Comparison of ENCODE assay signal across 10 cellular contexts in the genomic region with DNA sequence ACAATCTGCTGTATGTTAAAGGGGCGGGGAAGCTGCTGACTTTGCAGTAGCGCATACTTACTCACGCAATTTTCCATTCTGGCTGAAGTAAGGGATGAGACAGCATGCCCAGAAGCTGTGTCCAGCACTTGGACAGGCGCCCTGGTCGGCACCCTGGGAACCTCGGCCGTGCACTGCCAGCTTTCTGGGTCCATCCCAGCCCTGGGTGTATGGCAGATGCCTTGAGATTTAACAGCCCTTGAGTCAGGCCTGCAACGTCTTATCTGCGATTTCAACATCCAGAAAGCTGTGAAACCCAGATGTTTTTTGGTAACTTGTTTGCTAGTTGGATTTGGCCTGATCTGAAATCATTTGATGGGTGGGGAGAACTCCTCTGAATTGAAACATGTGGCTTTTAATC. TPM values are rescaled to one million over a fixed set of nuclear protein-coding genes. Genes with fewer than 3 reads are reported as not detected.
A peak's percentile ranks its signal among the peaks of the same experiment; 100 is the strongest.
DNase-seq lines count a peak whose midpoint lies in the region; ATAC-seq, FAIRE-seq and TF ChIP-seq lines count a peak whose summit lies in the region.
"Had no signal": no experiment of that assay in that cellular context is flagged by ENCODE, and none has a peak within 500 bp of the region (broad histone marks: within the 10 kb centered on the region; RNA-seq: fewer than 3 reads in every experiment).

No MANE protein-coding gene starts in this region.

- H4K12ac ChIP-seq in trophoblast cell (ENCODE audit: low read depth, low read length) = no peak overlapping the region

- H2BK12ac ChIP-seq in trophoblast cell (ENCODE audit: low read length) = no peak overlapping the region

- H3K27me3 Mint-ChIP-seq in activated CD4-positive, alpha-beta T cell treated with anti-CD3 and anti-CD28 coated beads for 36 hours = peaks cover 22% of the 10 kb centered on the region

- peaks cover 7% of the 10 kb centered on the region; the same call in 1 of the 2 replicates for H4K20me1 ChIP-seq in SK-N-SH (ENCODE audit: insufficient read depth)

- H3K4me1 ChIP-seq in SK-N-SH (ENCODE audit: control insufficient read depth in 1 of 2, insufficient read depth in 2 of 2, low read depth in 1 of 2, low read length in 1 of 2) = peaks cover 0 to 25% of the 10 kb centered on the region in 2 experiments; a peak in 2 of 4 replicates
- H3K4me1 ChIP-seq in trophoblast cell (ENCODE audit: control insufficient read depth in 1 of 2, insufficient read depth in 2 of 2, low read length in 2 of 2) = peaks cover 10% of the 10 kb centered on the region in 2 experiments

- H3K4me3 ChIP-seq in SK-N-SH (ENCODE audit: low read depth in 2 of 2, low read length in 1 of 2) (no peak overlapping the region), trophoblast cell (ENCODE audit: low read depth, low read length) (no peak overlapping the region)

- no peak overlapping the region for H3K4ac ChIP-seq in trophoblast cell (ENCODE audit: low read depth, low read length)

- H3K9me3 Mint-ChIP-seq in activated CD4-positive, alpha-beta T cell treated with anti-CD3 and anti-CD28 coated beads for 36 hours (ENCODE audit: low read depth) = no peaks in the 10 kb centered on the region
- H3K9me3 Mint-ChIP-seq: activated T-cell treated with anti-CD3 and anti-CD28 coated beads, Interleukin-2, amount 50 U/mL, for 24 hours had no signal

- H3K9ac ChIP-seq in SK-N-SH (no peak overlapping the region), trophoblast cell (ENCODE audit: low read length) (no peak overlapping the region)

- DNase-seq in AG08396 (ENCODE audit: low spot score) (peak; percentile 66), SK-N-SH (peak; percentile 77), head of caudate nucleus (peak in 26 of 42 donors; percentile 38 to 75 (median 53)), trophoblast cell (peak; percentile 3 to 52), GM19239 (ENCODE audit: insufficient read length, low spot score) (no peak), ecto neural progenitor cell (ENCODE audit: low spot score) (no peak), HEK293T (ENCODE audit: extremely low spot score) (no peak)
- no peak for DNase-seq in activated CD4-positive, alpha-beta T cell treated with anti-CD3 and anti-CD28 coated beads for 36 hours
- DNase-seq: activated T-cell treated with anti-CD3 and anti-CD28 coated beads, Interleukin-2, amount 50 U/mL, for 24 hours; KBM-7 had no signal

- peak overlapping the region; percentile 14 for H3K14ac ChIP-seq in trophoblast cell (ENCODE audit: low read length)

- no peak for FAIRE-seq in GM19239 (lab: Jason Lieb, UNC)

- peak in 1 of 2 experiments; percentile 63; a peak in 1 of 4 replicates for TF ChIP-seq EP300 in SK-N-SH (IDR thresholded peaks at IDR 0.05; ENCODE audit: borderline replicate concordance in 1 of 2, low read depth in 1 of 2, low read length in 1 of 2)

- H3K4me2 ChIP-seq in SK-N-SH = no peak overlapping the region
- no peak overlapping the region for H3K4me2 ChIP-seq in trophoblast cell (ENCODE audit: low read length)

- H3K27ac ChIP-seq in SK-N-SH (ENCODE audit: low read depth in 2 of 2, low read length in 1 of 2) = peak overlapping the region in 1 of 2 experiments; percentile 77; a peak in 2 of 4 replicates
- peak overlapping the region; percentile 79 for H3K27ac ChIP-seq in trophoblast cell (ENCODE audit: low read depth, low read length)

- H3K9me3 ChIP-seq in SK-N-SH (no peaks in the 10 kb centered on the region), trophoblast cell (ENCODE audit: insufficient read depth, low read depth, low read length) (no peaks in the 10 kb centered on the region)

- H3K79me2 ChIP-seq in SK-N-SH (ENCODE audit: insufficient read depth) (no peaks in the 10 kb centered on the region), trophoblast cell (ENCODE audit: control insufficient read depth, insufficient read depth, low read length, poor library complexity) (no peaks in the 10 kb centered on the region)

- peaks cover 2% of the 10 kb centered on the region for H3K79me1 ChIP-seq in trophoblast cell (ENCODE audit: low read length)

- CTCF ChIA-PET in SK-N-SH (lab: Yijun Ruan, JAX) = interaction anchor here (1.1 kb wide), 2 partner anchors 79 to 121 kb away, joined by 3 to 4 read pairs; no protein-coding TSS in a partner anchor
- CTCF ChIA-PET in HEK293T (lab: Yijun Ruan, JAX) = no interaction called here
- CTCF ChIA-PET in activated CD4-positive, alpha-beta T cell treated with anti-CD3 and anti-CD28 coated beads for 36 hours (lab: Charles Lee) = interaction anchor here (1.3 kb wide), 1 partner anchor 13 kb away, joined by 3 read pairs; no protein-coding TSS in a partner anchor

- WGBS in SK-N-SH (ENCODE audit: low lambda C conversion rate) = 67% methylated on average over 9 of the region's 9 CpGs
- WGBS in trophoblast cell (ENCODE audit: extremely low coverage, insufficient coverage, insufficient read length) = no CpG with 5 or more reads among the region's 9 CpGs

- H3K18ac ChIP-seq in trophoblast cell (ENCODE audit: low read length) = peak overlapping the region; percentile 37

- H2BK5ac ChIP-seq in trophoblast cell (ENCODE audit: low read depth, low read length, poor library complexity) = peak overlapping the region; percentile 31

- no peak overlapping the region for H3K4me3 Mint-ChIP-seq in activated CD4-positive, alpha-beta T cell treated with anti-CD3 and anti-CD28 coated beads for 36 hours
- H3K4me3 Mint-ChIP-seq: activated T-cell treated with anti-CD3 and anti-CD28 coated beads, Interleukin-2, amount 50 U/mL, for 24 hours had no signal

- POLR2A ChIA-PET in SK-N-SH (lab: Yijun Ruan, JAX) = interaction anchor here (1.0 kb wide), 1 partner anchor 125 kb away, joined by 3 read pairs; a partner anchor contains a TSS
- POLR2A ChIA-PET in HEK293T (lab: Yijun Ruan, JAX) = interaction anchor here (1.0 kb wide), 1 partner anchor 11 kb away, joined by 3 read pairs; no protein-coding TSS in a partner anchor
- POLR2A ChIA-PET in activated CD4-positive, alpha-beta T cell treated with anti-CD3 and anti-CD28 coated beads for 36 hours (lab: Charles Lee) = no interaction called here

- peak overlapping the region; percentile 41 for H2BK120ac ChIP-seq in trophoblast cell (ENCODE audit: insufficient read depth, low read length, poor library complexity)

- H3F3A ChIP-seq in SK-N-SH (replicated peaks; ENCODE audit: insufficient read depth) = no peaks in the 10 kb centered on the region

- no peaks in the 10 kb centered on the region for H3K9me2 ChIP-seq in SK-N-SH

- TF ChIP-seq RAD21 in SK-N-SH (IDR thresholded peaks at IDR 0.05; ENCODE audit: low read length) = no peak

- H3K27ac Mint-ChIP-seq in activated CD4-positive, alpha-beta T cell treated with anti-CD3 and anti-CD28 coated beads for 36 hours = no peak overlapping the region
- H3K27ac Mint-ChIP-seq: activated T-cell treated with anti-CD3 and anti-CD28 coated beads, Interleukin-2, amount 50 U/mL, for 24 hours had no signal

- no peak overlapping the region for H3K23ac ChIP-seq in trophoblast cell (ENCODE audit: low read length)

- H4K91ac ChIP-seq in trophoblast cell (ENCODE audit: low read depth, low read length) = peak overlapping the region; percentile 39

- H3K36me3 Mint-ChIP-seq in activated CD4-positive, alpha-beta T cell treated with anti-CD3 and anti-CD28 coated beads for 36 hours (ENCODE audit: low read depth) = no peaks in the 10 kb centered on the region

- H3K27me3 ChIP-seq in SK-N-SH (ENCODE audit: insufficient read depth) = no peaks in the 10 kb centered on the region
- no peaks in the 10 kb centered on the region for H3K27me3 ChIP-seq in trophoblast cell (ENCODE audit: insufficient read depth, low read length)

- intact Hi-C loops in head of caudate nucleus (cut with DNase I) = no loop called here
- intact Hi-C loops in activated CD4-positive, alpha-beta T cell treated with anti-CD3 and anti-CD28 coated beads for 36 hours (cut with DNase I, micrococcal nuclease) = no loop called here

- no peak overlapping the region for H2AK5ac ChIP-seq in trophoblast cell (ENCODE audit: low read length)

- H3K4me1 Mint-ChIP-seq in activated CD4-positive, alpha-beta T cell treated with anti-CD3 and anti-CD28 coated beads for 36 hours = no peaks in the 10 kb centered on the region

- ATAC-seq in activated CD4-positive, alpha-beta T cell treated with anti-CD3 and anti-CD28 coated beads for 36 hours = no peak

- no peak overlapping the region for H2AFZ ChIP-seq in SK-N-SH (ENCODE audit: low read depth)
- peak overlapping the region; percentile 46 for H2AFZ ChIP-seq in trophoblast cell (ENCODE audit: insufficient read depth, low read length, poor library complexity)

- H4K8ac ChIP-seq in trophoblast cell (ENCODE audit: low read depth, low read length) = peak overlapping the region; percentile 57

- H3K36me3 ChIP-seq in SK-N-SH (replicated peaks in 1 of 2; ENCODE audit: control insufficient read depth in 1 of 2, insufficient read depth in 2 of 2, low read length in 1 of 2) = no peaks in the 10 kb centered on the region
- no peaks in the 10 kb centered on the region for H3K36me3 ChIP-seq in trophoblast cell (ENCODE audit: control insufficient read depth in 1 of 2, insufficient read depth in 2 of 2, low read length in 2 of 2)

- no peak for TF ChIP-seq CTCF in SK-N-SH (IDR thresholded peaks at IDR 0.05)

TF ChIP-seq in SK-N-SH, 30 proteins besides CTCF, POLR2A, EP300 and RAD21 (continues in another document):
- TF ChIP-seq GATA2 (CRISPR knock-in tag; IDR thresholded peaks at IDR 0.05) (peak; percentile 75), FOXJ3 (CRISPR knock-in tag; IDR thresholded peaks at IDR 0.05) (peak; percentile 34; the same call in 1 of the 2 replicates), RCOR1 (IDR thresholded peaks at IDR 0.05; ENCODE audit: low read length) (peak; percentile 65; the same call in 1 of the 2 replicates), TEAD4 (IDR thresholded peaks at IDR 0.05; ENCODE audit: borderline replicate concordance, insufficient read depth) (no peak)
- TF ChIP-seq, protein P1, sequence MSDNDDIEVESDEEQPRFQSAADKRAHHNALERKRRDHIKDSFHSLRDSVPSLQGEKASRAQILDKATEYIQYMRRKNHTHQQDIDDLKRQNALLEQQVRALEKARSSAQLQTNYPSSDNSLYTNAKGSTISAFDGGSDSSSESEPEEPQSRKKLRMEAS (IDR thresholded peaks at IDR 0.05; ENCODE audit: low read depth) = no peak

TF ChIP-seq in HEK293T, 16 proteins besides CTCF, POLR2A, EP300 and RAD21:
- TF ChIP-seq ZNF384 (IDR thresholded peaks at IDR 0.05) (no peak), FOXM1 (IDR thresholded peaks at IDR 0.05; ENCODE audit: borderline replicate concordance) (no peak), FOXA1 (IDR thresholded peaks at IDR 0.05) (no peak), BHLHE40 (IDR thresholded peaks at IDR 0.05; ENCODE audit: borderline replicate concordance) (no peak), HDGF (IDR thresholded peaks at IDR 0.05; ENCODE audit: borderline replicate concordance) (no peak), NFRKB (IDR thresholded peaks at IDR 0.05) (no peak), ELF4 (IDR thresholded peaks at IDR 0.05) (no peak), ARNT (IDR thresholded peaks at IDR 0.05) (no peak), SUZ12 (IDR thresholded peaks at IDR 0.05) (no peak)

RNA-seq across cellular contexts. Expression of a gene that starts 16.2 kb away (rescaled TPM):
- 4.4 and 6.3 TPM in 2 replicates for polyA plus RNA-seq in SK-N-SH (2012; rRNA removed)
- polyA plus RNA-seq in SK-N-SH (2012; cell fraction: cytosol; rRNA removed) = 5.2 and 5.8 TPM in 2 replicates
- polyA plus RNA-seq in SK-N-SH (2012; cell fraction: nucleus; rRNA removed) = 5.8 and 7.2 TPM in 2 replicates
- polyA plus RNA-seq in trophoblast cell (2013) = 5.5 and 6.1 TPM in 2 replicates
- total RNA-seq in activated CD4-positive, alpha-beta T cell treated with anti-CD3 and anti-CD28 coated beads for 36 hours = 1 to 10 TPM; 1.7 TPM

Comparison
In these comparisons a context has a peak if more than half of its experiments do, and no peak if none do; other contexts are left out.
1. DNase-seq: peak in AG08396 (single experiment), SK-N-SH (single experiment), head of caudate nucleus (26 of 42) and trophoblast cell (2 of 2); none in GM19239 (single experiment), ecto neural progenitor cell (single experiment), HEK293T (single experiment) and activated CD4-positive, alpha-beta T cell treated with anti-CD3 and anti-CD28 coated beads for 36 hours (single experiment).